8 cellular contexts compared by ENCODE assay signal in the genomic region with DNA sequence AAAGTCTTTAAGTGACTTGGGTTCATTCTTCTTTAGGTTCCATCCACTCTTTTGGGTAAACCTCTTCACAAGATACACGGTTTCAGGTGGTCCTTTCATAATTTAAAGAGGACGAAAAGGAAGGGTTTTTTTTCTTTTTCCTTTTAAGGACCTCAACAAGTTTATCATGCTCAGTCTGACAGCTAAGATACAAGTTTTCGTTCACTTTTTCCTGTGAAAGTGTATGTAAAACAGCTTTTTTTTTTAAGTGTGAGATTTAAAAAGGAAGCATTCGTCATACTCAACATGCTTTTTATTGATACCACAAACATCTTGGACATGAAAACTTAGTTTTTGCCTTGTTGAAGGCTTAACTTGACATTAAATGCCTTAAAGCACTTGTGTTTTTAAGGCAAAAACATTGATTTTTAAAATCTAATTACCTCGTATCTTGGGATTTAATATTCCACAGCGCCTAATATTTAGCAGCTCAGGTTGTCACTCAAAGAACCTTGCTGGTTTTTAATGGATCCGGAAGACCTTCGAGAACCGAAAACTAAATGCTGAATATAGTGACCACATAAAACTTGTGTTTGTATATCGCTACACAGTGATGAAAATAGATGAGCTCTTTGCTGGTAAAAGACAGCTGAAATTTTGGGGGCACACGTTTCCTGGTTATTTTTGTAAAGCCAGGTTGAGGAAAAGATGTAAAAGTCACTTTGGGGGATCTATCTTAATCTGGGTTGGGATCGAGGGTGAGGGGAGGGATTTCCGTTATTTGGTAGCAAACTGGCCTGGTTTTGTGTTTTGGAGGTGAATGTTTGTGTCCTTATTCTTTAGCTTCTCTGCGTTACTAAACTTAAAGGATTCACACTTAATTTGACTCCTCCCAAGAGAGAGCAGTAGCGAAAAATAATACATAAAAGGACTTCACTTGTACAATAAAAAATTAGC. TPM values are rescaled to one million over a fixed set of nuclear protein-coding genes. Genes with fewer than 3 reads are reported as not detected.
DNase-seq lines count a peak whose midpoint lies in the region; ATAC-seq and TF ChIP-seq lines count a peak whose summit lies in the region.

No MANE protein-coding gene starts in this region.

- peak overlapping the region; percentile 96 for H3K4me3 ChIP-seq in H7 (ENCODE audit: insufficient read depth, low read depth, low read length)
- H3K4me3 ChIP-seq in skeletal muscle satellite cell (ENCODE audit: low read length) = peak overlapping the region; percentile 86

- H3K27ac ChIP-seq in VCaP (peak overlapping the region; percentile 96), foreskin keratinocyte (peak overlapping the region; percentile 90)

- DNase-seq in H7 (no peak), foreskin keratinocyte (no peak), NCI-H1694 (lab: John Stamatoyannopoulos, UW) (no peak), NCI-H1930 (lab: John Stamatoyannopoulos, UW) (no peak), NCI-H2107 treated with DMSO at 0.1 percent for 48 hours (lab: John Stamatoyannopoulos, UW; ENCODE audit: unreplicated experiment) (no peak)

- H3K4me1 ChIP-seq in foreskin keratinocyte = peaks cover 12% of the 10 kb centered on the region
- H3K4me1 ChIP-seq in skeletal muscle satellite cell (ENCODE audit: control insufficient read depth, insufficient read depth, low read length) = peaks cover 24% of the 10 kb centered on the region

- H3K9ac ChIP-seq in skeletal muscle satellite cell (ENCODE audit: low read depth, low read length) = peak overlapping the region; percentile 99

- peak overlapping the region; percentile 88 for H3K4me2 ChIP-seq in skeletal muscle satellite cell (ENCODE audit: low read length)

- ATAC-seq in foreskin keratinocyte (no peak), GM18511 (IDR thresholded peaks at IDR 0.05; ENCODE audit: unreplicated experiment) (no peak)

- H3K36me3 ChIP-seq in H7 (replicated peaks; ENCODE audit: control insufficient read depth, insufficient read depth, low read length) = peaks cover 1% of the 10 kb centered on the region; the same call in 1 of the 2 replicates
- peaks cover 33% of the 10 kb centered on the region for H3K36me3 ChIP-seq in skeletal muscle satellite cell (ENCODE audit: insufficient read depth, low read length)

- no peaks in the 10 kb centered on the region for H3K27me3 ChIP-seq in H7 (ENCODE audit: control insufficient read depth, insufficient read depth, low read length)
- no peaks in the 10 kb centered on the region for H3K27me3 ChIP-seq in foreskin keratinocyte
- H3K27me3 ChIP-seq in skeletal muscle satellite cell (ENCODE audit: control insufficient read depth, insufficient read depth, low read length) = no peaks in the 10 kb centered on the region

- no peak for TF ChIP-seq CTCF in VCaP (conservative IDR thresholded peaks at IDR 0.05)
- no peak for TF ChIP-seq CTCF in foreskin keratinocyte (conservative IDR thresholded peaks at IDR 0.05)

- H3K9me3 ChIP-seq in skeletal muscle satellite cell (replicated peaks; ENCODE audit: low read length) = no peaks in the 10 kb centered on the region

RNA-seq across cellular contexts. Expression of a gene that starts 2.3 kb away (rescaled TPM):
- 25.4 and 29.9 TPM in 2 replicates for total RNA-seq in H7 (2014; rRNA removed; shearing (Covaris generic))
- 22.5 and 25.5 TPM in 2 replicates for total RNA-seq in foreskin keratinocyte
- 6.7 and 8.2 TPM in 2 replicates for polyA plus RNA-seq in foreskin keratinocyte
- 25.8 and 30.2 TPM in 2 replicates for total RNA-seq in skeletal muscle satellite cell (2012; rRNA removed)

RNA-seq across cellular contexts. Expression of a gene that starts 34.3 kb away (rescaled TPM):
- total RNA-seq in H7 (2014; rRNA removed; shearing (Covaris generic)) = 3.3 and 5.5 TPM in 2 replicates
- 6.0 and 6.3 TPM in 2 replicates for total RNA-seq in foreskin keratinocyte
- polyA plus RNA-seq in foreskin keratinocyte = 3.2 and 3.4 TPM in 2 replicates
- total RNA-seq in skeletal muscle satellite cell (2012; rRNA removed) = 4.8 and 5.0 TPM in 2 replicates
